Comparison of ENCODE assay signal across 12 cellular contexts in the genomic region with DNA sequence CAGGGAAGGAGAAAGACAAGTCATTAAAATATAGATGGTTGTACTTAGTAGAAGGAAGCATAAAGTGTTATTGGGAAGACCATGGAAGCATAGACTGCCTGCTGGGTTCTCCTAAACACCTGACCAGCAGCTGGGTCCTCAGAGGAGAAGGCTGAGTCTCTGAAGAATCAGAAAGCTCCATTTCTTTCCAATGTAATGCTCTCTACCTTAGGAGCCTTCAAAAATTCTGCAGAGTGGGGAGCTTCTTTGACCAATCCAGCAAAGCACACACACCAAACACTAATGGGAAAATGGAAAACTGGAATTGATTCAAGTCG. TPM values are rescaled to one million over a fixed set of nuclear protein-coding genes. Genes with fewer than 3 reads are reported as not detected.
DNase-seq lines count a peak whose midpoint lies in the region; ATAC-seq and FAIRE-seq lines count a peak whose summit lies in the region.
"Had no signal": no experiment of that assay in that cellular context is flagged by ENCODE, and none has a peak within 500 bp of the region (broad histone marks: within the 10 kb centered on the region; RNA-seq: fewer than 3 reads in every experiment).

No MANE protein-coding gene starts in this region.

- H3K36me3 Mint-ChIP-seq in activated CD4-positive, alpha-beta T cell treated with anti-CD3 and anti-CD28 coated beads, Interleukin-2, amount 10 ng/mL, durations not matched to agents 7 days and 5 days (ENCODE audit: low read depth): no peaks in the 10 kb centered on the region
- peaks cover 3% of the 10 kb centered on the region for H3K36me3 Mint-ChIP-seq in activated naive CD8-positive, alpha-beta T cell
- H3K36me3 Mint-ChIP-seq: neural progenitor cell had no signal

- DNase-seq in activated CD4-positive, alpha-beta T cell treated with anti-CD3 and anti-CD28 coated beads, Interleukin-2, amount 10 ng/mL, durations not matched to agents 7 days and 5 days: no peak
- no peak for DNase-seq in activated CD4-positive, alpha-beta T cell treated with anti-CD3 and anti-CD28 coated beads for 1 hour
- DNase-seq in stimulated activated naive CD8-positive, alpha-beta T cell treated with anti-CD3 and anti-CD28 coated beads, Interleukin-15, amount 100 ng/mL, for 72 hours: no peak
- DNase-seq in stimulated activated CD4-positive, alpha-beta T cell treated with anti-CD3 and anti-CD28 coated beads, Interleukin-4, amount 100 ng/mL, for 1 hour: no peak
- no peak for DNase-seq in stimulated activated CD4-positive, alpha-beta T cell treated with anti-CD3 and anti-CD28 coated beads, Interleukin-1b, Interleukin-23, amount 100 ng/mL, for 48 hours
- DNase-seq in NCI-H1105 (lab: John Stamatoyannopoulos, UW): no peak
- DNase-seq: glutamatergic neuron, NCI-H524 had no signal

- POLR2A ChIA-PET in activated CD4-positive, alpha-beta T cell treated with anti-CD3 and anti-CD28 coated beads, Interleukin-2, amount 10 ng/mL, durations not matched to agents 7 days and 5 days (lab: Charles Lee): no interaction called here

- ATAC-seq in stimulated activated naive CD8-positive, alpha-beta T cell treated with anti-CD3 and anti-CD28 coated beads, Interleukin-15, amount 100 ng/mL, for 72 hours: no peak

- CTCF ChIA-PET in activated CD4-positive, alpha-beta T cell treated with anti-CD3 and anti-CD28 coated beads, Interleukin-2, amount 10 ng/mL, durations not matched to agents 7 days and 5 days (lab: Charles Lee): interaction anchor here (0.6 to 0.7 kb wide), 3 partner anchors 20 to 1741 kb away, joined by 3 read pairs; no protein-coding TSS in a partner anchor

- peaks cover 16% of the 10 kb centered on the region for H3K4me1 Mint-ChIP-seq in activated CD4-positive, alpha-beta T cell treated with anti-CD3 and anti-CD28 coated beads, Interleukin-2, amount 10 ng/mL, durations not matched to agents 7 days and 5 days
- peaks cover 33% of the 10 kb centered on the region for H3K4me1 Mint-ChIP-seq in activated naive CD8-positive, alpha-beta T cell (ENCODE audit: low read depth)
- H3K4me1 Mint-ChIP-seq in stimulated activated naive CD8-positive, alpha-beta T cell treated with anti-CD3 and anti-CD28 coated beads, Interleukin-15, amount 100 ng/mL, for 72 hours: peaks cover 27% of the 10 kb centered on the region
- H3K4me1 Mint-ChIP-seq: neural progenitor cell had no signal

- no peaks in the 10 kb centered on the region for H3K9me3 Mint-ChIP-seq in activated CD4-positive, alpha-beta T cell treated with anti-CD3 and anti-CD28 coated beads, Interleukin-2, amount 10 ng/mL, durations not matched to agents 7 days and 5 days
- H3K9me3 Mint-ChIP-seq in activated naive CD8-positive, alpha-beta T cell (ENCODE audit: low read depth): no peaks in the 10 kb centered on the region
- H3K9me3 Mint-ChIP-seq in stimulated activated naive CD8-positive, alpha-beta T cell treated with anti-CD3 and anti-CD28 coated beads, Interleukin-15, amount 100 ng/mL, for 72 hours: no peaks in the 10 kb centered on the region
- H3K9me3 Mint-ChIP-seq: neural progenitor cell had no signal

- FAIRE-seq in islet of Langerhans (lab: Jason Lieb, UNC): peak; percentile 90
- FAIRE-seq: A204.1 had no signal

- H3K27me3 Mint-ChIP-seq in activated CD4-positive, alpha-beta T cell treated with anti-CD3 and anti-CD28 coated beads, Interleukin-2, amount 10 ng/mL, durations not matched to agents 7 days and 5 days: peaks cover 40% of the 10 kb centered on the region
- H3K27me3 Mint-ChIP-seq in activated naive CD8-positive, alpha-beta T cell: peaks cover 2% of the 10 kb centered on the region
- peaks cover 44% of the 10 kb centered on the region for H3K27me3 Mint-ChIP-seq in stimulated activated naive CD8-positive, alpha-beta T cell treated with anti-CD3 and anti-CD28 coated beads, Interleukin-15, amount 100 ng/mL, for 72 hours

- peak overlapping the region; percentile 5 for H3K4me3 Mint-ChIP-seq in activated CD4-positive, alpha-beta T cell treated with anti-CD3 and anti-CD28 coated beads, Interleukin-2, amount 10 ng/mL, durations not matched to agents 7 days and 5 days
- peak overlapping the region; percentile 58 for H3K4me3 Mint-ChIP-seq in activated naive CD8-positive, alpha-beta T cell
- H3K4me3 Mint-ChIP-seq in stimulated activated naive CD8-positive, alpha-beta T cell treated with anti-CD3 and anti-CD28 coated beads, Interleukin-15, amount 100 ng/mL, for 72 hours: peak overlapping the region; percentile 57 to 58
- H3K4me3 Mint-ChIP-seq: neural progenitor cell had no signal

- H3K27ac Mint-ChIP-seq in activated CD4-positive, alpha-beta T cell treated with anti-CD3 and anti-CD28 coated beads, Interleukin-2, amount 10 ng/mL, durations not matched to agents 7 days and 5 days: no peak overlapping the region
- peak overlapping the region; percentile 90 for H3K27ac Mint-ChIP-seq in activated naive CD8-positive, alpha-beta T cell
- peak overlapping the region in 1 of 2 donors; percentile 16 for H3K27ac Mint-ChIP-seq in stimulated activated naive CD8-positive, alpha-beta T cell treated with anti-CD3 and anti-CD28 coated beads, Interleukin-15, amount 100 ng/mL, for 72 hours
- H3K27ac Mint-ChIP-seq: neural progenitor cell had no signal

RNA-seq across cellular contexts. Expression of gene BCL10, which starts 21.1 kb away (rescaled TPM):
- total RNA-seq in activated CD4-positive, alpha-beta T cell treated with anti-CD3 and anti-CD28 coated beads, Interleukin-2, amount 10 ng/mL, durations not matched to agents 7 days and 5 days: 10 to 100 TPM; 26.3 to 29.9 TPM

RNA-seq across cellular contexts. Expression of gene C1orf52, which starts 38.0 kb away (rescaled TPM):
- total RNA-seq in activated CD4-positive, alpha-beta T cell treated with anti-CD3 and anti-CD28 coated beads, Interleukin-2, amount 10 ng/mL, durations not matched to agents 7 days and 5 days: 10 to 100 TPM; 24.5 to 26.4 TPM

Comparison
In these comparisons a context has a peak if more than half of its experiments do, and no peak if none do; other contexts are left out.
1. H3K4me3 Mint-ChIP-seq: peak in every context shown above with its lines; median percentile 58 in activated naive CD8-positive, alpha-beta T cell; 58 in stimulated activated naive CD8-positive, alpha-beta T cell treated with anti-CD3 and anti-CD28 coated beads, Interleukin-15, amount 100 ng/mL, for 72 hours; 5 in activated CD4-positive, alpha-beta T cell treated with anti-CD3 and anti-CD28 coated beads, Interleukin-2, amount 10 ng/mL, durations not matched to agents 7 days and 5 days.